Comparison of ENCODE assay signal across 14 cellular contexts in the genomic region with DNA sequence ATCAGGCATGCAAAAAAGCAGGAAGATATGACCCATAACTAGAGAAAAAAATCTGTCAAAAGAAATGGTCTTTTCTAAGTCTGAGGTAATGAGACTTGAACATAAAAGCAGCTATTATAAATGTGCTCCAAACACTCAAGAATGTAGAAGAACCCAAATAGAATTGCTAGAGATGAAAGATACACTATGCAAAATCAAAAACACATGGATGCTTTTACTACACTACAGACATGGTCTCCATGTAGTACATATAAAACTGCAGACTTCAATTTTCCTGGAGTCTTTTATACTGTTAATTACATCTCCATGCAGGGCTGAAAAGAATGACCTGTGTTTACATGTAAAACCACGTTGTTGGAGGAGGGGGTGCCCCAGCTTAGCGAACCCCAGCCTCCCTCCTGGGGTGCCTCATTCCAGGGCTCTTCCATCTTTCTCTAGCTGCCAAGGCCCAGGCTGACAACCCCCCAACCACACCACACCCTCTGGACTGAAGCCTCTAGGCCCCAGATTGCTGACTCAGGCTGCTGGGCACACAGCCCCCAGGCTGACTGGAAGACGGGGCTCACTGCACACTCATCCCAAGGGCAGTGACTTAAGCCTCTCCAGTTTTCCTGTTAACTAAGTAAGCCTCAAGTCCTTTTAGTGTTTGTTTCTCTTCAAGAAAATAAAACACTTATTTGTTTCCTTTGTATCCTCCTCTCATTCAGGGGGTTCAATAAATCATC. TPM values are rescaled to one million over a fixed set of nuclear protein-coding genes. Genes with fewer than 3 reads are reported as not detected.
DNase-seq lines count a peak whose midpoint lies in the region; ATAC-seq, FAIRE-seq and TF ChIP-seq lines count a peak whose summit lies in the region.
"Had no signal": no experiment of that assay in that cellular context is flagged by ENCODE, and none has a peak within 500 bp of the region (broad histone marks: within the 10 kb centered on the region; RNA-seq: fewer than 3 reads in every experiment).

No MANE protein-coding gene starts in this region.

- H3K56ac ChIP-seq in H1 (replicated peaks; ENCODE audit: insufficient read length, low read depth, low read length), result no peak overlapping the region

- no peak overlapping the region for H4K91ac ChIP-seq in H1 (replicated peaks; ENCODE audit: insufficient read length, low read length)

- H3K4me3 ChIP-seq in H1 (ENCODE audit: extremely low read depth in 1 of 4, insufficient read depth in 2 of 4, low read depth in 3 of 4, low read length in 4 of 4), result no peak overlapping the region
- no peak overlapping the region for H3K4me3 ChIP-seq in MM.1S (ENCODE audit: low read length)
- H3K4me3 ChIP-seq: pancreas, thyroid gland had no signal

- no peak overlapping the region for H2BK15ac ChIP-seq in H1 (ENCODE audit: low read length)

- H4K5ac ChIP-seq in H1 (ENCODE audit: insufficient read length, low read depth, low read length), result no peak overlapping the region

- no peak for TF ChIP-seq EP300 in H1 (IDR thresholded peaks at IDR 0.05; ENCODE audit: borderline replicate concordance in 1 of 2, low read depth in 2 of 2, low read length in 2 of 2)

- no peaks in the 10 kb centered on the region; a peak in 1 of 8 replicates for H3K36me3 ChIP-seq in H1 (ENCODE audit: control insufficient read depth in 2 of 4, insufficient read depth in 4 of 4, low read length in 3 of 4)
- H3K36me3 ChIP-seq in MM.1S (replicated peaks; ENCODE audit: insufficient read depth, low read length), result no peaks in the 10 kb centered on the region
- H3K36me3 ChIP-seq: pancreas, thyroid gland had no signal

- H3K79me2 ChIP-seq in H1 (ENCODE audit: control insufficient read depth in 1 of 2, insufficient read depth in 2 of 2, low read length in 2 of 2), result no peaks in the 10 kb centered on the region
- no peaks in the 10 kb centered on the region for H3K79me2 ChIP-seq in MM.1S (ENCODE audit: low read length)

- H2AK5ac ChIP-seq in H1 (ENCODE audit: low read depth, low read length), result no peak overlapping the region

- H4K8ac ChIP-seq in H1 (ENCODE audit: extremely low read depth, insufficient read depth, low read length), result no peak overlapping the region

- no peaks in the 10 kb centered on the region for H3F3A ChIP-seq in MM.1S (ENCODE audit: insufficient read depth, low read length)

- no peaks in the 10 kb centered on the region for H4K20me1 ChIP-seq in H1 (replicated peaks in 1 of 2; ENCODE audit: control insufficient read depth in 1 of 2, insufficient read depth in 2 of 2, low read length in 2 of 2)
- no peaks in the 10 kb centered on the region for H4K20me1 ChIP-seq in MM.1S (ENCODE audit: insufficient read depth, low read length)

- H2AFZ ChIP-seq in H1 (ENCODE audit: low read length) (no peak overlapping the region), MM.1S (ENCODE audit: low read length) (no peak overlapping the region)

- no peaks in the 10 kb centered on the region for H3K23me2 ChIP-seq in H1 (ENCODE audit: low read depth, low read length)

- 67% methylated on average over 3 of the region's 3 CpGs; no CpG with 5 or more reads in 1 of the 2 experiments for WGBS in H1 (ENCODE audit: extremely low coverage in 1 of 2, insufficient coverage in 1 of 2, insufficient read length in 1 of 2, insufficient replicate concordance in 2 of 2, low coverage in 1 of 2, low lambda C conversion rate in 2 of 2, missing lambda C conversion rate in 1 of 2), 2 experiments

- H2BK120ac ChIP-seq in H1 (replicated peaks; ENCODE audit: low read depth, low read length), result no peak overlapping the region

- no peak for TF ChIP-seq POLR2A in H1 (IDR thresholded peaks at IDR 0.05; ENCODE audit: control extremely low read depth in 1 of 2, low read depth in 2 of 2, low read length in 2 of 2)

- H3K4me2 ChIP-seq in H1 (ENCODE audit: insufficient read depth in 1 of 2, low read depth in 2 of 2, low read length in 2 of 2) (no peak overlapping the region), MM.1S (ENCODE audit: low read depth, low read length) (no peak overlapping the region)

- H3K9me3 Mint-ChIP-seq in neural crest cell, result peaks cover 10% of the 10 kb centered on the region

- H3K4me3 Mint-ChIP-seq in neural crest cell, result no peak overlapping the region
- H3K4me3 Mint-ChIP-seq: activated CD4-positive, alpha-beta T cell treated with anti-CD3 and anti-CD28 coated beads for 36 hours had no signal

- H3K18ac ChIP-seq in H1 (ENCODE audit: extremely low read depth, low read length), result no peak overlapping the region; the same call in 1 of the 2 replicates

- H3K79me1 ChIP-seq in H1 (ENCODE audit: low read depth, low read length), result no peaks in the 10 kb centered on the region

- H3K23ac ChIP-seq in H1 (ENCODE audit: insufficient read length), result no peak overlapping the region

- H3K9me3 ChIP-seq in H1 (ENCODE audit: insufficient read depth in 2 of 2, low read depth in 1 of 2, low read length in 1 of 2) (no peaks in the 10 kb centered on the region), MM.1S (replicated peaks; ENCODE audit: insufficient read depth, low read length) (no peaks in the 10 kb centered on the region)
- H3K9me3 ChIP-seq: pancreas, thyroid gland had no signal

- H3K14ac ChIP-seq in H1 (ENCODE audit: insufficient read length), result no peak overlapping the region

- ATAC-seq in left cardiac atrium (no peak), omental fat pad (ENCODE audit: low FRiP score) (no peak)
- ATAC-seq: activated CD4-positive, alpha-beta T cell treated with anti-CD3 and anti-CD28 coated beads for 36 hours had no signal

- TF ChIP-seq RAD21 in H1 (IDR thresholded peaks at IDR 0.05 in 1 of 2, conservative IDR thresholded peaks at IDR 0.05 in 1 of 2; ENCODE audit: low read depth in 2 of 2, low read length in 2 of 2), result no peak

- peak; percentile 69 for DNase-seq in GM04503 (ENCODE audit: low read depth)
- peak; percentile 24 for DNase-seq in RKO (ENCODE audit: low spot score)
- no peak for DNase-seq in H1 (ENCODE audit: low read depth in 1 of 2, low spot score in 2 of 2)
- DNase-seq in neural crest cell (ENCODE audit: low read depth, low spot score), result no peak
- DNase-seq in left cardiac atrium, result no peak
- DNase-seq in midbrain (lab: John Stamatoyannopoulos, UW), result no peak
- no peak for DNase-seq in omental fat pad (ENCODE audit: low spot score)
- DNase-seq in MM.1S, result no peak
- DNase-seq: activated CD4-positive, alpha-beta T cell treated with anti-CD3 and anti-CD28 coated beads for 36 hours; NCI-H2227 treated with DMSO at 0.1 percent for 48 hours; pancreas; SW 1271; thyroid gland had no signal

- peaks cover 4% of the 10 kb centered on the region for H3K27me3 Mint-ChIP-seq in neural crest cell (ENCODE audit: low read depth)

- H3K27me3 ChIP-seq in H1 (replicated peaks in 1 of 4; ENCODE audit: control insufficient read depth in 3 of 4, extremely low read depth in 1 of 4, insufficient read depth in 3 of 4, low read length in 3 of 4) (no peaks in the 10 kb centered on the region), MM.1S (replicated peaks; ENCODE audit: insufficient read depth, low read length) (no peaks in the 10 kb centered on the region)
- H3K27me3 ChIP-seq: pancreas, thyroid gland had no signal

- peak overlapping the region; percentile 71 for H3K27ac Mint-ChIP-seq in neural crest cell (ENCODE audit: unreplicated experiment)
- H3K27ac Mint-ChIP-seq: activated CD4-positive, alpha-beta T cell treated with anti-CD3 and anti-CD28 coated beads for 36 hours had no signal

- no peak overlapping the region for H2BK12ac ChIP-seq in H1 (ENCODE audit: low read depth, low read length)

- H3K27ac ChIP-seq in H1 (ENCODE audit: low read depth, low read length), result no peak overlapping the region
- H3K27ac ChIP-seq in MM.1S (ENCODE audit: low read length), result no peak overlapping the region
- H3K27ac ChIP-seq: pancreas, thyroid gland had no signal

- POLR2A ChIA-PET in H1 (lab: Charles Lee; ENCODE audit: partially characterized antibody), result no interaction called here

- H2BK5ac ChIP-seq in H1 (ENCODE audit: low read depth, low read length), result no peak overlapping the region

- H3K4me1 ChIP-seq in H1 (replicated peaks in 1 of 4; ENCODE audit: control insufficient read depth in 3 of 4, insufficient read depth in 4 of 4, low read length in 3 of 4), result peaks cover 0 to 3% (median 1%) of the 10 kb centered on the region in 4 experiments; a peak in 3 of 7 replicates
- H3K4me1 ChIP-seq in MM.1S (ENCODE audit: low read length), result no peaks in the 10 kb centered on the region
- H3K4me1 ChIP-seq: thyroid gland had no signal

- peaks cover 12% of the 10 kb centered on the region for H3K4me1 Mint-ChIP-seq in neural crest cell

- no peak overlapping the region for H3K4ac ChIP-seq in H1 (replicated peaks; ENCODE audit: insufficient read length, low read depth, low read length)

- H3K9me2 ChIP-seq in MM.1S (replicated peaks; ENCODE audit: insufficient read depth, low read length), result no peaks in the 10 kb centered on the region

- no peak overlapping the region for H3K9ac ChIP-seq in H1 (replicated peaks in 1 of 4; ENCODE audit: extremely low read depth in 1 of 4, low read depth in 3 of 4, low read length in 3 of 4)
- H3K9ac ChIP-seq in MM.1S (ENCODE audit: low read length), result no peak overlapping the region

- FAIRE-seq in H1 (lab: Jason Lieb, UNC), result no peak
- FAIRE-seq: endothelial cell of umbilical vein, pancreas had no signal

- no peak overlapping the region for H2BK20ac ChIP-seq in H1 (ENCODE audit: low read length)

- TF ChIP-seq CTCF in H1 (IDR thresholded peaks at IDR 0.05; ENCODE audit: control extremely low read depth in 1 of 3, insufficient read depth in 1 of 3, low read depth in 1 of 3, low read length in 3 of 3) (no peak), neural crest cell (conservative IDR thresholded peaks at IDR 0.05) (no peak), omental fat pad (IDR thresholded peaks at IDR 0.05) (no peak), MM.1S (IDR thresholded peaks at IDR 0.05; ENCODE audit: low read length) (no peak)

- H3K36me3 Mint-ChIP-seq in neural crest cell (ENCODE audit: low read depth), result peaks cover 3% of the 10 kb centered on the region

- intact Hi-C loops in left cardiac atrium (cut with DNase I), result no loop called here

- CTCF ChIA-PET in H1 (lab: Charles Lee; ENCODE audit: partially characterized antibody), result interaction anchor here (0.6 to 9.6 kb wide), 6 partner anchors 14 to 532 kb away, joined by 3 to 70 read pairs (median 3); no protein-coding TSS in a partner anchor

TF ChIP-seq in H1, 55 proteins besides CTCF, POLR2A, EP300 and RAD21 (continues in another document):
- TF ChIP-seq BACH1 (IDR thresholded peaks at IDR 0.05; ENCODE audit: low read length), result peak; percentile 82

RNA-seq across cellular contexts. Expression of a gene that starts 25.9 kb away (rescaled TPM):
- total RNA-seq in H1 (2021; fragmentation: NEBNext Ultra II Directional; extraction: Animal tissue kit (Norgen Biotek cat#: 25700)), result 1.1 and 2.2 TPM in 2 replicates
- polyA plus RNA-seq in H1 (2011; rRNA removed), result 0.94 and 1.2 TPM in 2 replicates
- polyA plus RNA-seq in H1 (2011; cell fraction: cytosol; rRNA removed), result 0.81 TPM
- polyA plus RNA-seq in H1 (2011; cell fraction: nucleus; rRNA removed), result 4.0 TPM
- polyA plus RNA-seq in H1 (2012, experiment 1 of 2), result 0.82 to 2.1 TPM (median 1.5 TPM) in 4 replicates
- 0.17 TPM for polyA plus RNA-seq in H1 (2012, experiment 2 of 2)
- polyA plus RNA-seq in H1 (2013, experiment 1 of 2), result 0.89 TPM
- polyA plus RNA-seq in H1 (2013, experiment 2 of 2), result 0.81 TPM
- polyA minus RNA-seq in H1 (2011; rRNA and poly(A)+ RNA removed), result 1.9 and 3.1 TPM in 2 replicates
- 0.51 TPM for polyA minus RNA-seq in H1 (2011; cell fraction: cytosol; rRNA and poly(A)+ RNA removed)
- 2.9 TPM for polyA minus RNA-seq in H1 (2011; cell fraction: nucleus; rRNA and poly(A)+ RNA removed)
- total RNA-seq in neural crest cell, result 29.7 and 29.9 TPM in 2 replicates
- total RNA-seq in left cardiac atrium, result 10 to 100 TPM; 14.3 to 16.6 TPM
- 10 to 100 TPM; 22.3 to 33.6 (median 26.0) TPM for total RNA-seq in omental fat pad

Comparison
In these comparisons a context has a peak if more than half of its experiments do, and no peak if none do; other contexts are left out.
1. DNase-seq: peak in GM04503 (single experiment) and RKO (single experiment); none in H1 (0 of 2), neural crest cell (single experiment), left cardiac atrium (single experiment), midbrain (single experiment), omental fat pad (single experiment) and MM.1S (single experiment).